In the genomic region with DNA sequence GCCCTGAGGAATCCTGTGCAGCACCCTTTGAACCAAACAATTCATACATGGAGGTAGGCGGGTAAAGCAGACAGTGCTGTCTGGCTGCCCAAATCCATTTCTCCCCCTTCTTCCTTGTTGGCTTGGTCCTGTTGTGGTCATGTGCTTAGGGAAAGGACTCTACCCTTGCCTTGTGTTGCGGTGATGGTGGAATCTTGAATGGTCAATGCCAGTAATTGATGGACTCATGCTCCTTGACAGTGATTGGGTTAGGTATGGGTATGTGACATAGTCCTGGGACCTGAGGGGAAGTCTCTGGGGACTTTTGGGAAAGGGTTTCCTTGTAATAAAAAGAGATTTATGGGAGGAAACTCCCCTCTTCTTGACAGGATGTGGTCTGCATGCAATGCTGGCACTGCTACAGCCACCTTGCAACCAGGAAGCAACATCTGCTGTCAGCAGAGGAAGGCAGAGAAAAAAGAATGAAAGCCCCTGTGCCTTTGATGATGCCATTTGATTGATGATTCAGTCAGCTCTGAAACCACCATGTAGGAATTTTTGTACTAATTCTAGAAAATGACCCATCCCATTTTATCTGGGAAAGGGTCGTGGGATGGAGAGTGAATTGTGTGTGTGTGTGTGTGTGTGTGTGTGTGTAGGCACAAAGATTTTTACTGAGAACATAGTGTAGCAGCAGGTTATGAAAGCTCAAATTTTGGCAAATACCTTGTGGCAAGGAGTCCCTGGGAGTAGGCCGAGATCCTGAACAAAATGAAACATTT, we compare ENCODE assay signal across 8 cellular contexts. TPM values are rescaled to one million over a fixed set of nuclear protein-coding genes. Genes with fewer than 3 reads are reported as not detected.
DNase-seq lines count a peak whose midpoint lies in the region; ATAC-seq and TF ChIP-seq lines count a peak whose summit lies in the region.

No MANE protein-coding gene starts in this region.

- BruUV-seq in PC-3 (replicated peaks; lab: Mats Ljungman, UMichigan): no TSS peak

- H3K4me1 ChIP-seq in PC-3 (ENCODE audit: insufficient read depth, low read length) (peaks cover 58% of the 10 kb centered on the region), tibial nerve (peaks cover 0 to 6% (median 0%) of the 10 kb centered on the region in 4 donors)

- no peaks in the 10 kb centered on the region for H3K79me2 ChIP-seq in PC-3 (ENCODE audit: low read length)

- no peak for TF ChIP-seq POLR2A in tibial nerve (IDR thresholded peaks at IDR 0.05)

- H3K27me3 ChIP-seq in PC-3 (ENCODE audit: low read length) (no peaks in the 10 kb centered on the region), tibial nerve (no peaks in the 10 kb centered on the region)

- 82% methylated on average over 4 of the region's 4 CpGs for WGBS in tibial nerve, 2 donors

- ATAC-seq in GM19463 (IDR thresholded peaks at IDR 0.05; ENCODE audit: unreplicated experiment): peak; percentile 34
- peak; percentile 30 for ATAC-seq in PC-3
- ATAC-seq in stimulated activated naive B cell treated with anti-CD40 and anti-IgM and Interleukin-4, amounts not matched to agents 10 μg/mL and 1 μg/mL and 100 μg/mL, for 72 hours (replicated peaks): peak; percentile 31 to 38
- ATAC-seq in HG02884 (IDR thresholded peaks at IDR 0.05; ENCODE audit: unreplicated experiment): no peak

- peaks cover 4% of the 10 kb centered on the region for H3F3A ChIP-seq in PC-3 (ENCODE audit: low read length, unreplicated experiment)

- H3K9ac ChIP-seq in PC-3 (ENCODE audit: low read length): peak overlapping the region; percentile 15; the same call in 1 of the 2 replicates

- DNase-seq in PC-3: peak; percentile 74
- peak; percentile 56 for DNase-seq in stimulated activated naive B cell treated with anti-CD40 and anti-IgM and Interleukin-4, amounts not matched to agents 10 μg/mL and 1 μg/mL and 100 μg/mL, for 72 hours
- DNase-seq in ecto neural progenitor cell (ENCODE audit: low spot score): no peak
- DNase-seq in RPMI8226: no peak
- no peak for DNase-seq in tibial nerve (ENCODE audit: low spot score in 2 of 2)

- no peaks in the 10 kb centered on the region for H3K9me3 Mint-ChIP-seq in activated naive CD8-positive, alpha-beta T cell (ENCODE audit: low read depth)
- no peaks in the 10 kb centered on the region for H3K9me3 Mint-ChIP-seq in stimulated activated naive B cell treated with anti-CD40 and anti-IgM and Interleukin-4, amounts not matched to agents 10 μg/mL and 1 μg/mL and 100 μg/mL, for 72 hours

- H3K4me3 ChIP-seq in PC-3 (ENCODE audit: low read length): no peak overlapping the region
- no peak overlapping the region for H3K4me3 ChIP-seq in tibial nerve

- peak overlapping the region; percentile 98 for H3K27ac Mint-ChIP-seq in activated naive CD8-positive, alpha-beta T cell
- peak overlapping the region; percentile 97 for H3K27ac Mint-ChIP-seq in stimulated activated naive B cell treated with anti-CD40 and anti-IgM and Interleukin-4, amounts not matched to agents 10 μg/mL and 1 μg/mL and 100 μg/mL, for 72 hours

- no peaks in the 10 kb centered on the region for H4K20me1 ChIP-seq in PC-3 (ENCODE audit: low read length)

- no peaks in the 10 kb centered on the region for H3K36me3 Mint-ChIP-seq in activated naive CD8-positive, alpha-beta T cell
- no peaks in the 10 kb centered on the region for H3K36me3 Mint-ChIP-seq in stimulated activated naive B cell treated with anti-CD40 and anti-IgM and Interleukin-4, amounts not matched to agents 10 μg/mL and 1 μg/mL and 100 μg/mL, for 72 hours

- H3K27ac ChIP-seq in PC-3 (ENCODE audit: low read length) (peak overlapping the region; percentile 89), tibial nerve (no peak overlapping the region)

- intact Hi-C loops in PC-3 (cut with micrococcal nuclease): no loop called here

- TF ChIP-seq CTCF in PC-3 (conservative IDR thresholded peaks at IDR 0.05; ENCODE audit: low read depth, low read length) (no peak), tibial nerve (IDR thresholded peaks at IDR 0.05) (no peak)

- H3K9me3 ChIP-seq in PC-3 (ENCODE audit: low read length) (no peaks in the 10 kb centered on the region), tibial nerve (no peaks in the 10 kb centered on the region)

- H2AFZ ChIP-seq in PC-3 (ENCODE audit: low read length): no peak overlapping the region

- H3K27me3 Mint-ChIP-seq in activated naive CD8-positive, alpha-beta T cell: no peaks in the 10 kb centered on the region
- no peaks in the 10 kb centered on the region for H3K27me3 Mint-ChIP-seq in stimulated activated naive B cell treated with anti-CD40 and anti-IgM and Interleukin-4, amounts not matched to agents 10 μg/mL and 1 μg/mL and 100 μg/mL, for 72 hours

- POLR2A ChIA-PET in PC-3 (lab: Charles Lee; ENCODE audit: unreplicated experiment): no interaction called here

- peak overlapping the region; percentile 85 for H3K4me3 Mint-ChIP-seq in activated naive CD8-positive, alpha-beta T cell
- H3K4me3 Mint-ChIP-seq in stimulated activated naive B cell treated with anti-CD40 and anti-IgM and Interleukin-4, amounts not matched to agents 10 μg/mL and 1 μg/mL and 100 μg/mL, for 72 hours: peak overlapping the region; percentile 63 to 82

- no peak for TF ChIP-seq EP300 in tibial nerve (IDR thresholded peaks at IDR 0.05)

- peak overlapping the region; percentile 79; the same call in 1 of the 2 replicates for H3K4me2 ChIP-seq in PC-3 (ENCODE audit: low read length)

- H3K9me2 ChIP-seq in PC-3 (replicated peaks; ENCODE audit: low read length): no peaks in the 10 kb centered on the region

- H3K36me3 ChIP-seq in PC-3 (ENCODE audit: low read depth, low read length) (no peaks in the 10 kb centered on the region), tibial nerve (no peaks in the 10 kb centered on the region)

- peaks cover 54% of the 10 kb centered on the region for H3K4me1 Mint-ChIP-seq in activated naive CD8-positive, alpha-beta T cell (ENCODE audit: low read depth)
- H3K4me1 Mint-ChIP-seq in stimulated activated naive B cell treated with anti-CD40 and anti-IgM and Interleukin-4, amounts not matched to agents 10 μg/mL and 1 μg/mL and 100 μg/mL, for 72 hours: peaks cover 30 to 40% of the 10 kb centered on the region in 2 donors

- CTCF ChIA-PET in PC-3 (lab: Charles Lee): no interaction called here

RNA-seq across cellular contexts. Expression of a gene that starts 30.0 kb away (rescaled TPM):
- 206 and 207 TPM in 2 replicates for total RNA-seq in PC-3 (2014; rRNA removed)
- 100 to 1,000 TPM; 104 to 141 (median 119) TPM for total RNA-seq in tibial nerve

Comparison
In these comparisons a context has a peak if more than half of its experiments do, and no peak if none do; other contexts are left out.
1. DNase-seq: peak in PC-3 (single experiment) and stimulated activated naive B cell treated with anti-CD40 and anti-IgM and Interleukin-4, amounts not matched to agents 10 μg/mL and 1 μg/mL and 100 μg/mL, for 72 hours (single experiment); none in ecto neural progenitor cell (single experiment), RPMI8226 (single experiment) and tibial nerve (0 of 2).